ENCODE assay signal across 19 cellular contexts in genomic region chr14:31411218-31411727, GRCh38. TPM values are rescaled to one million over a fixed set of nuclear protein-coding genes. Genes with fewer than 3 reads are reported as not detected.
DNase-seq lines count a peak whose midpoint lies in the region; ATAC-seq, FAIRE-seq and TF ChIP-seq lines count a peak whose summit lies in the region.
"Had no signal": no experiment of that assay in that cellular context is flagged by ENCODE, and none has a peak within 500 bp of the region (broad histone marks: within the 10 kb centered on the region; RNA-seq: fewer than 3 reads in every experiment).

No MANE protein-coding gene starts in this region.

- no peak overlapping the region for H3K4me2 ChIP-seq in astrocyte (ENCODE audit: low read length)

- H3K9me3 ChIP-seq in breast epithelium: no peaks in the 10 kb centered on the region
- H3K9me3 ChIP-seq in astrocyte (ENCODE audit: insufficient read depth, low read depth, low read length): no peaks in the 10 kb centered on the region
- H3K9me3 ChIP-seq: SJSA1, stomach, uterus had no signal

- H3K4me1 ChIP-seq in breast epithelium: peaks cover 0 to 13% of the 10 kb centered on the region in 2 donors
- H3K4me1 ChIP-seq in astrocyte (ENCODE audit: insufficient read depth, low read length): peaks cover 5% of the 10 kb centered on the region
- H3K4me1 ChIP-seq: uterus had no signal

- peak; percentile 30 for ATAC-seq in sciatic nerve
- ATAC-seq in omental fat pad (ENCODE audit: low FRiP score): no peak
- ATAC-seq: CD8-positive, alpha-beta T cell; naive thymus-derived CD8-positive, alpha-beta T cell had no signal

- H3K36me3 ChIP-seq in breast epithelium (no peaks in the 10 kb centered on the region), astrocyte (ENCODE audit: insufficient read depth, low read length) (no peaks in the 10 kb centered on the region)
- H3K36me3 ChIP-seq: SJSA1, stomach, uterus had no signal

- CTCF ChIA-PET in MCF 10A (lab: Yijun Ruan, JAX): interaction anchor here (1.0 kb wide), 2 partner anchors 10 to 52 kb away, joined by 3 to 4 read pairs; partner anchors contain the start of gene HEATR5A

- no TSS peak for BruUV-seq in MCF 10A (replicated peaks; lab: Mats Ljungman, UMichigan)

- H3K36me3 Mint-ChIP-seq in MCF 10A (ENCODE audit: insufficient read depth, unreplicated experiment) (peaks cover 11% of the 10 kb centered on the region), astrocyte (ENCODE audit: low read depth, unreplicated experiment) (peaks cover 4% of the 10 kb centered on the region)

- H3K4me3 ChIP-seq in breast epithelium (no peak overlapping the region), astrocyte (ENCODE audit: insufficient read depth, low read depth, low read length) (no peak overlapping the region)
- H3K4me3 ChIP-seq: lung, SJSA1, stomach, uterus had no signal

- H4K20me1 ChIP-seq in astrocyte (ENCODE audit: insufficient read depth, low read length): peaks cover 22% of the 10 kb centered on the region

- H2AFZ ChIP-seq in astrocyte (ENCODE audit: low read depth, low read length): no peak overlapping the region

- DNase-seq in MCF 10A (ENCODE audit: unreplicated experiment) (peak; percentile 16), breast epithelium (ENCODE audit: low spot score in 2 of 2) (no peak), astrocyte (ENCODE audit: low read depth) (peak; percentile 40), fibroblast of peridontal ligament (ENCODE audit: extremely low read depth) (peak; percentile 70), sciatic nerve (ENCODE audit: low spot score) (no peak), NCI-H2029 treated with DMSO at 0.1 percent for 48 hours (lab: John Stamatoyannopoulos, UW) (no peak), omental fat pad (ENCODE audit: low spot score) (no peak)
- no peak for DNase-seq in central memory CD4-positive, alpha-beta T cell
- DNase-seq: activated CD4-positive, alpha-beta T cell treated with anti-CD3 and anti-CD28 coated beads for 1 hour; CD8-positive, alpha-beta T cell; MM.1S; naive thymus-derived CD8-positive, alpha-beta T cell; NCI-H187 treated with DMSO at 0.1 percent for 48 hours; NCI-H446 treated with DMSO at 0.1 percent for 48 hours; stomach; T-helper 9 cell; uterus had no signal

- H3K4me1 Mint-ChIP-seq in MCF 10A (ENCODE audit: insufficient read depth, unreplicated experiment) (peaks cover 16% of the 10 kb centered on the region), astrocyte (ENCODE audit: low read depth, unreplicated experiment) (peaks cover 18% of the 10 kb centered on the region)

- no peak for FAIRE-seq in astrocyte (lab: Jason Lieb, UNC)

- no peak for TF ChIP-seq POLR2A in breast epithelium (IDR thresholded peaks at IDR 0.05)

- H3K4me3 Mint-ChIP-seq in MCF 10A (ENCODE audit: unreplicated experiment): no peak overlapping the region
- no peak overlapping the region for H3K4me3 Mint-ChIP-seq in astrocyte (ENCODE audit: unreplicated experiment)
- H3K4me3 Mint-ChIP-seq: CD8-positive, alpha-beta T cell; naive thymus-derived CD8-positive, alpha-beta T cell had no signal

- no peak overlapping the region for H3K27ac Mint-ChIP-seq in MCF 10A (ENCODE audit: low read depth, unreplicated experiment)
- H3K27ac Mint-ChIP-seq in astrocyte (ENCODE audit: unreplicated experiment): no peak overlapping the region
- H3K27ac Mint-ChIP-seq: CD8-positive, alpha-beta T cell had no signal

- H3K27me3 Mint-ChIP-seq in MCF 10A (ENCODE audit: insufficient read depth, unreplicated experiment) (no peaks in the 10 kb centered on the region), astrocyte (ENCODE audit: low read depth, unreplicated experiment) (no peaks in the 10 kb centered on the region)
- H3K27me3 Mint-ChIP-seq: naive thymus-derived CD8-positive, alpha-beta T cell had no signal

- H3K9ac ChIP-seq in astrocyte (ENCODE audit: low read length): no peak overlapping the region

- H3K27ac ChIP-seq in breast epithelium (no peak overlapping the region), astrocyte (ENCODE audit: low read depth, low read length) (no peak overlapping the region)
- H3K27ac ChIP-seq: SJSA1, uterus had no signal

- no peaks in the 10 kb centered on the region for H3K27me3 ChIP-seq in breast epithelium
- no peaks in the 10 kb centered on the region for H3K27me3 ChIP-seq in astrocyte (ENCODE audit: insufficient read depth, low read length)
- H3K27me3 ChIP-seq: SJSA1, stomach, uterus had no signal

- POLR2A ChIA-PET in MCF 10A (lab: Yijun Ruan, JAX): interaction anchor here (2.4 kb wide), 1 partner anchor 9 kb away, joined by 14 read pairs; the partner anchor contains the start of gene HEATR5A

- peaks cover 71% of the 10 kb centered on the region for H3K79me2 ChIP-seq in astrocyte (ENCODE audit: insufficient read depth, low read length)

- no peaks in the 10 kb centered on the region for H3K9me3 Mint-ChIP-seq in MCF 10A (ENCODE audit: unreplicated experiment)
- no peaks in the 10 kb centered on the region for H3K9me3 Mint-ChIP-seq in astrocyte (ENCODE audit: unreplicated experiment)
- H3K9me3 Mint-ChIP-seq: CD8-positive, alpha-beta T cell; naive thymus-derived CD8-positive, alpha-beta T cell had no signal

- no peak for TF ChIP-seq CTCF in MCF 10A (IDR thresholded peaks at IDR 0.05; ENCODE audit: unreplicated experiment)
- no peak for TF ChIP-seq CTCF in breast epithelium (IDR thresholded peaks at IDR 0.05)
- no peak for TF ChIP-seq CTCF in astrocyte (IDR thresholded peaks at IDR 0.05; ENCODE audit: insufficient read depth, low read depth, low read length)
- no peak for TF ChIP-seq CTCF in omental fat pad (IDR thresholded peaks at IDR 0.05)

- intact Hi-C loops in MCF 10A (cut with micrococcal nuclease) (no loop called here), breast epithelium (cut with DNase I; ENCODE audit: low total_unique reads) (loop anchor here (5.0 kb wide), 1 partner anchor 219 kb away; no protein-coding TSS in a partner anchor), sciatic nerve (cut with DNase I) (no loop called here)

RNA-seq across cellular contexts. Expression of gene HEATR5A, which starts 9.1 kb away (rescaled TPM):
- 23.1 and 26.2 TPM in 2 replicates for total RNA-seq in MCF 10A (2022)
- total RNA-seq in breast epithelium: 10 to 100 TPM; 24.6 to 43.9 (median 34.7) TPM
- total RNA-seq in astrocyte: 50.7 and 56.3 TPM in 2 replicates
- total RNA-seq in sciatic nerve: 65.1 TPM
- total RNA-seq in omental fat pad: 10 to 100 TPM; 29.4 to 41.8 (median 31.9) TPM

RNA-seq across cellular contexts. Expression of gene DTD2, which starts 46.0 kb away (rescaled TPM):
- 24.4 TPM in 2 replicates for total RNA-seq in MCF 10A (2022)
- total RNA-seq in breast epithelium: 10 to 100 TPM; 31.5 to 40.0 (median 39.4) TPM
- total RNA-seq in astrocyte: 22.6 and 24.7 TPM in 2 replicates
- 22.3 TPM for total RNA-seq in sciatic nerve
- 10 to 100 TPM; 25.1 to 54.4 (median 35.9) TPM for total RNA-seq in omental fat pad

Comparison
In these comparisons a context has a peak if more than half of its experiments do, and no peak if none do; other contexts are left out.
1. DNase-seq: peak in MCF 10A (single experiment), astrocyte (single experiment) and fibroblast of peridontal ligament (single experiment); none in breast epithelium (0 of 2), sciatic nerve (single experiment), NCI-H2029 treated with DMSO at 0.1 percent for 48 hours (single experiment), omental fat pad (single experiment) and central memory CD4-positive, alpha-beta T cell (single experiment).